Comparison of ENCODE assay signal across 23 cellular contexts in the genomic region with DNA sequence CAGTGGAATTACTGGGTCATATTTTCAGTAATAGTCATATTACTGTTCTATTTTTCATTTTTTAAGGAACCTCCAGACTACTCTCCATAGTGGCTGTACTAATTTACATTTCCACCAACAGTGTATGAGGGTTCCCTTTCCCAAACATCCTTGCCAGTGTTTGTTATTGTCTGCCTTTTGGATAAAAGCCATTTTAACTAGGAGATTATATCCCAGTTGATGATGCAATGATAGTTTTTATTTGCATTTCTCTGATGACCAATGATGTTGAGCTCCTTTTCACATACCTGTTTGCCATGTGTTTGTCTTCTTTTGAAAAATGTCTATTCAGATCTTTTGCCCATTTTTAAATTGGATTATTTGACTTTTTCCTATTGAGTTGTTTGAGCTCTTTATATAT.
DNase-seq lines count a peak whose midpoint lies in the region; ATAC-seq, FAIRE-seq and TF ChIP-seq lines count a peak whose summit lies in the region.
"Had no signal": no experiment of that assay in that cellular context is flagged by ENCODE, and none has a peak within 500 bp of the region (broad histone marks: within the 10 kb centered on the region; RNA-seq: fewer than 3 reads in every experiment).

No MANE protein-coding gene starts in this region.

- no peak overlapping the region for H2AFZ ChIP-seq in K562 (ENCODE audit: low read depth, low read length)
- H2AFZ ChIP-seq in HepG2 (ENCODE audit: low read length) = no peak overlapping the region

- CTCF ChIA-PET in K562 (lab: Yijun Ruan, JAX; ENCODE audit: low intra/inter-chr PET ratio) = no interaction called here
- CTCF ChIA-PET in HepG2 (lab: Yijun Ruan, JAX; ENCODE audit: low intra/inter-chr PET ratio, low total read pairs) = no interaction called here

- H3K36me3 ChIP-seq in K562 (ENCODE audit: control insufficient read depth, insufficient read depth, low read length) = no peaks in the 10 kb centered on the region
- no peaks in the 10 kb centered on the region for H3K36me3 ChIP-seq in HepG2 (replicated peaks in 1 of 2; ENCODE audit: control insufficient read depth in 1 of 2, insufficient read depth in 2 of 2, low read length in 2 of 2)
- H3K36me3 ChIP-seq: BLaER1 treated with 17β-estradiol and CSF1 and Interleukin-3, amounts not matched to agents 10 nM and 100 nM had no signal

- no peak overlapping the region for H3K4me3 ChIP-seq in K562
- H3K4me3 ChIP-seq in HepG2 (replicated peaks in 1 of 3; ENCODE audit: insufficient read depth in 1 of 3, low read depth in 2 of 3, low read length in 3 of 3) = no peak overlapping the region
- H3K4me3 ChIP-seq: A549; BLaER1 treated with 17β-estradiol and CSF1 and Interleukin-3, amounts not matched to agents 10 nM and 100 nM had no signal

- TF ChIP-seq RAD21 in K562 (CRISPR knock-in tag; conservative IDR thresholded peaks at IDR 0.05 in 1 of 2, IDR thresholded peaks at IDR 0.05 in 1 of 2) (no peak), HepG2 (CRISPR knock-in tag; IDR thresholded peaks at IDR 0.05) (no peak)

- H3K4me1 ChIP-seq in K562 (replicated peaks in 1 of 2; ENCODE audit: control insufficient read depth in 2 of 2, insufficient read depth in 2 of 2, low read length in 2 of 2) = no peaks in the 10 kb centered on the region
- H3K4me1 ChIP-seq in HepG2 (ENCODE audit: insufficient read depth, low read length) = no peaks in the 10 kb centered on the region
- H3K4me1 ChIP-seq: A549; BLaER1 treated with 17β-estradiol and CSF1 and Interleukin-3, amounts not matched to agents 10 nM and 100 nM; Caco-2 had no signal

- H4K20me1 ChIP-seq in K562 (replicated peaks; ENCODE audit: control insufficient read depth, insufficient read depth, low read length) (no peaks in the 10 kb centered on the region), HepG2 (ENCODE audit: insufficient read depth, low read length) (no peaks in the 10 kb centered on the region)
- H4K20me1 ChIP-seq: BLaER1 treated with 17β-estradiol and CSF1 and Interleukin-3, amounts not matched to agents 10 nM and 100 nM had no signal

- TF ChIP-seq CTCF in K562 (IDR thresholded peaks at IDR 0.05 in 2 of 3, conservative IDR thresholded peaks at IDR 0.05 in 1 of 3; ENCODE audit: insufficient read depth in 2 of 3, low read depth in 1 of 3, low read length in 3 of 3) = no peak
- TF ChIP-seq CTCF in HepG2 (CRISPR knock-in tag; IDR thresholded peaks at IDR 0.05) = no peak

- BruUV-seq in K562 (replicated peaks; lab: Mats Ljungman, UMichigan) (no TSS peak), HepG2 (replicated peaks; lab: Mats Ljungman, UMichigan) (no TSS peak)

- intact Hi-C loops in K562 (cut with micrococcal nuclease) (no loop called here), HepG2 (cut with micrococcal nuclease; ENCODE audit: unreplicated experiment) (no loop called here)

- H3K9ac ChIP-seq in K562 (ENCODE audit: insufficient read depth in 1 of 2, low read depth in 2 of 2, low read length in 2 of 2) (no peak overlapping the region), HepG2 (ENCODE audit: insufficient read depth, low read depth, low read length) (no peak overlapping the region)
- H3K9ac ChIP-seq: BLaER1 treated with 17β-estradiol and CSF1 and Interleukin-3, amounts not matched to agents 10 nM and 100 nM had no signal

- POLR2A ChIA-PET in K562 (lab: Yijun Ruan, JAX) = no interaction called here
- POLR2A ChIA-PET in HepG2 (lab: Yijun Ruan, JAX) = no interaction called here

- no peak for FAIRE-seq in K562 (lab: Jason Lieb, UNC)
- no peak for FAIRE-seq in HepG2 (lab: Jason Lieb, UNC)
- FAIRE-seq: A549, D721Med, G401.6, GM12891, GM19239 had no signal

- H3K79me2 ChIP-seq in K562 (ENCODE audit: control insufficient read depth, insufficient read depth, low read length) = no peaks in the 10 kb centered on the region
- H3K79me2 ChIP-seq in HepG2 (ENCODE audit: insufficient read depth, low read length) = no peaks in the 10 kb centered on the region

- TF ChIP-seq EP300 in K562 (IDR thresholded peaks at IDR 0.05; ENCODE audit: low read length) (no peak), HepG2 (IDR thresholded peaks at IDR 0.05; ENCODE audit: low read depth in 2 of 2, low read length in 2 of 2) (no peak), HepG2 (CRISPR knock-in tag; IDR thresholded peaks at IDR 0.05; ENCODE audit: borderline replicate concordance) (no peak)

- peak; percentile 6 for DNase-seq in NCI-H2029 (lab: John Stamatoyannopoulos, UW)
- no peak for DNase-seq in NCI-H2029 treated with DMSO at 0.1 percent for 48 hours (lab: John Stamatoyannopoulos, UW)
- DNase-seq in DMS53 (lab: John Stamatoyannopoulos, UW) = peak; percentile 37
- no peak for DNase-seq in K562 (ENCODE audit: extremely low read depth in 1 of 4, low spot score in 3 of 4)
- DNase-seq in HepG2 (ENCODE audit: low spot score) = no peak
- DNase-seq in NCI-H345 treated with DMSO at 0.1 percent for 48 hours (lab: John Stamatoyannopoulos, UW; ENCODE audit: unreplicated experiment) = no peak
- no peak for DNase-seq in epidermal melanocyte (ENCODE audit: insufficient read length, low spot score)
- DNase-seq in NCI-H748 treated with DMSO at 0.1 percent for 48 hours (lab: John Stamatoyannopoulos, UW) = no peak
- DNase-seq: AML-193; Caco-2; Calu3; CD4-positive, alpha-beta T cell; CD8-positive, alpha-beta T cell; DMS79 treated with DMSO at 0.1 percent for 48 hours; GF-D8 had no signal

- no peak overlapping the region for H3K4me2 ChIP-seq in K562 (ENCODE audit: insufficient read depth, low read length)
- no peak overlapping the region for H3K4me2 ChIP-seq in HepG2 (ENCODE audit: low read depth, low read length)
- H3K4me2 ChIP-seq: A549; BLaER1 treated with 17β-estradiol and CSF1 and Interleukin-3, amounts not matched to agents 10 nM and 100 nM had no signal

- no peaks in the 10 kb centered on the region for H3K9me1 ChIP-seq in K562 (ENCODE audit: control insufficient read depth, insufficient read depth, low read length)

- H3K9me3 ChIP-seq in K562 (replicated peaks; ENCODE audit: control insufficient read depth, insufficient read depth, low read depth, low read length) (no peaks in the 10 kb centered on the region), HepG2 (ENCODE audit: low read length) (peaks cover 69% of the 10 kb centered on the region)
- H3K9me3 ChIP-seq: A549, Caco-2 had no signal

- TF ChIP-seq POLR2A in K562 (conservative IDR thresholded peaks at IDR 0.05) = no peak
- no peak for TF ChIP-seq POLR2A in HepG2 (IDR thresholded peaks at IDR 0.05; ENCODE audit: insufficient read depth in 1 of 2, low read depth in 2 of 2, low read length in 2 of 2)

- H3K27ac ChIP-seq in K562 (ENCODE audit: extremely low read depth, low read depth, low read length) = no peak overlapping the region
- no peak overlapping the region for H3K27ac ChIP-seq in HepG2 (ENCODE audit: extremely low read length, insufficient read depth, low read length)
- H3K27ac ChIP-seq: 22Rv1; A549; BLaER1 treated with 17β-estradiol and CSF1 and Interleukin-3, amounts not matched to agents 10 nM and 100 nM; C4-2B had no signal

- H3K27me3 ChIP-seq in K562 (ENCODE audit: control insufficient read depth in 2 of 2, insufficient read depth in 2 of 2, low read length in 2 of 2) = no peaks in the 10 kb centered on the region
- no peaks in the 10 kb centered on the region for H3K27me3 ChIP-seq in HepG2 (ENCODE audit: control insufficient read depth in 1 of 2, insufficient read depth in 2 of 2, low read length in 2 of 2)
- H3K27me3 ChIP-seq: BLaER1 treated with 17β-estradiol and CSF1 and Interleukin-3, amounts not matched to agents 10 nM and 100 nM had no signal

- ATAC-seq in K562 (no peak), HepG2 (no peak)
- ATAC-seq: A549; CD8-positive, alpha-beta T cell had no signal

- in situ Hi-C loops in K562 (cut with MboI) (no loop called here), HepG2 (cut with HindIII; ENCODE audit: extremely low pct_ligation_motif_present, low pct_unique_long_range_greater_than_20kb) (no loop called here)

TF ChIP-seq in K562, 482 proteins besides CTCF, POLR2A, EP300 and RAD21:
- TF ChIP-seq CEBPG (CRISPR knock-in tag; IDR thresholded peaks at IDR 0.05) = no peak
- TF ChIP-seq CEBPG (tag; conservative IDR thresholded peaks at IDR 0.05 in 1 of 2, IDR thresholded peaks at IDR 0.05 in 1 of 2) = 0 out of 4 replicates have a peak, but pooled peaks of 1 of the 2 experiments have one; percentile 39
- no peak for TF ChIP-seq ZFP30 (CRISPR knock-in tag; IDR thresholded peaks at IDR 0.05; ENCODE audit: borderline replicate concordance)
- TF ChIP-seq, protein P1, sequence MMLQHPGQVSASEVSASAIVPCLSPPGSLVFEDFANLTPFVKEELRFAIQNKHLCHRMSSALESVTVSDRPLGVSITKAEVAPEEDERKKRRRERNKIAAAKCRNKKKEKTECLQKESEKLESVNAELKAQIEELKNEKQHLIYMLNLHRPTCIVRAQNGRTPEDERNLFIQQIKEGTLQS (IDR thresholded peaks at IDR 0.05) = peak; percentile 45; the same call in 1 of the 2 replicates
- TF ChIP-seq, protein P1 (CRISPR knock-in tag; conservative IDR thresholded peaks at IDR 0.05) = no peak

TF ChIP-seq in HepG2, 621 proteins besides CTCF, POLR2A, EP300 and RAD21:
- TF ChIP-seq ATF7 (IDR thresholded peaks at IDR 0.05) = peak; percentile 24; the same call in 1 of the 2 replicates
- TF ChIP-seq ATF7 (CRISPR knock-in tag; IDR thresholded peaks at IDR 0.05) = no peak
- TF ChIP-seq ZKSCAN8 (CRISPR knock-in tag; IDR thresholded peaks at IDR 0.05; ENCODE audit: borderline replicate concordance) = no peak

Comparison
In these comparisons a context has a peak if more than half of its experiments do, and no peak if none do; other contexts are left out.
1. DNase-seq: peak in NCI-H2029 (single experiment) and DMS53 (single experiment); none in NCI-H2029 treated with DMSO at 0.1 percent for 48 hours (single experiment), K562 (0 of 4), HepG2 (single experiment), NCI-H345 treated with DMSO at 0.1 percent for 48 hours (single experiment), epidermal melanocyte (single experiment) and NCI-H748 treated with DMSO at 0.1 percent for 48 hours (single experiment).